23 cellular contexts compared by ENCODE assay signal in the genomic region with DNA sequence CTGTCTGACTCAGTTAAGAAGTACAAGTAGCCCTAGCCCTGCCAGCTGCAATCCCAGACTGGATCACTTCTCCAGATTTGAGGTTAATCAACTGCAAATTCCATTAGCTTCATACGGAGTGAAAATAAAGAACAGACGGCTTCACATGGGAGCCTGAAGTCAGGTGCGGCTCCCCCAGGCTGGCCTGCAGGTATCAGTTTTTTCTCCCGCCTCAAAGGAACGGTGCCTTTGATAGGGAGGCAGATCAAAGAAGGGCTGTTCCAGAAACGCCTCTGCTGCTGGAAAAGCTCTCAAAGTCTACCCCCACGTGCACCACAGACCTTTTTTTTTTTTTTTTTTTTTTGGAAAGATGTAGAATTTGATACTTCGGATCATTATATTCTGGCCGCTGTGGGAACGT.
"Had no signal": no experiment of that assay in that cellular context is flagged by ENCODE, and none has a peak within 500 bp of the region (broad histone marks: within the 10 kb centered on the region; RNA-seq: fewer than 3 reads in every experiment).

No MANE protein-coding gene starts in this region.

- H3K9me3 Mint-ChIP-seq: activated naive CD4-positive, alpha-beta T cell treated with anti-CD3 and anti-CD28 coated beads, Interleukin-2, amount 50 U/mL, for 24 hours; activated T-helper 1 cell treated with anti-CD3 and anti-CD28 coated beads, Interleukin-12 subunit alpha, Interleukin-12 subunit beta, Interleukin-2, Interleukin-4 antibody, amounts not matched to agents 30 ng/mL and 10 ng/mL and 1 ng/mL, durations not matched to agents 14 hours and 24 hours and 36 hours; memory B cell; nephron progenitor cell; stimulated activated memory B cell treated with anti-CD40 and anti-IgM and Interleukin-4, amounts not matched to agents 10 μg/mL and 1 μg/mL and 100 μg/mL, for 72 hours had no signal

- H3K4me3 ChIP-seq: esophagus muscularis mucosa, right lobe of liver, smooth muscle cell, transverse colon had no signal

- H3K4me2 ChIP-seq: smooth muscle cell had no signal

- H3K27ac ChIP-seq: brain microvascular endothelial cell, esophagus muscularis mucosa, right lobe of liver, transverse colon, WERI-Rb-1 had no signal

- H3K4me1 ChIP-seq: right lobe of liver, transverse colon had no signal

- ATAC-seq: activated CD8-positive, alpha-beta T cell treated with anti-CD3 and anti-CD28 coated beads, Interleukin-2, amount 10 ng/mL, durations not matched to agents 7 days and 5 days; left cardiac atrium; right lobe of liver; stimulated activated memory B cell treated with anti-CD40 and anti-IgM and Interleukin-4, amounts not matched to agents 10 μg/mL and 1 μg/mL and 100 μg/mL, for 72 hours had no signal

- H3K4me3 Mint-ChIP-seq: activated CD8-positive, alpha-beta T cell treated with anti-CD3 and anti-CD28 coated beads, Interleukin-2, amount 10 ng/mL, durations not matched to agents 7 days and 5 days; activated naive CD4-positive, alpha-beta T cell treated with anti-CD3 and anti-CD28 coated beads, Interleukin-2, amount 50 U/mL, for 24 hours; activated T-helper 1 cell treated with anti-CD3 and anti-CD28 coated beads, Interleukin-12 subunit alpha, Interleukin-12 subunit beta, Interleukin-2, Interleukin-4 antibody, amounts not matched to agents 30 ng/mL and 10 ng/mL and 1 ng/mL, durations not matched to agents 14 hours and 24 hours and 36 hours; memory B cell; nephron progenitor cell; stimulated activated memory B cell treated with anti-CD40 and anti-IgM and Interleukin-4, amounts not matched to agents 10 μg/mL and 1 μg/mL and 100 μg/mL, for 72 hours had no signal

- DNase-seq: activated CD4-positive, alpha-beta T cell treated with anti-CD3 and anti-CD28 coated beads for 1 hour; activated CD4-positive, alpha-beta T cell treated with anti-CD3 and anti-CD28 coated beads, Interleukin-2, amount 50 U/mL, for 1 hour; activated CD8-positive, alpha-beta T cell treated with anti-CD3 and anti-CD28 coated beads, Interleukin-2, amount 10 ng/mL, durations not matched to agents 7 days and 5 days; activated gamma-delta T cell; anterior cingulate cortex; brain microvascular endothelial cell; effector memory CD4-positive, alpha-beta T cell; hippocampal formation; islet precursor cell; left cardiac atrium; nephron progenitor cell; occipital lobe; posterior cingulate gyrus; right lobe of liver; stimulated activated CD4-positive, alpha-beta T cell treated with anti-CD3 and anti-CD28 coated beads, Interleukin-15, amount 100 ng/mL, for 24 hours; transverse colon; WERI-Rb-1 had no signal

- H3K27me3 ChIP-seq: esophagus muscularis mucosa, right lobe of liver, transverse colon had no signal

- H3K27ac Mint-ChIP-seq: activated CD8-positive, alpha-beta T cell treated with anti-CD3 and anti-CD28 coated beads, Interleukin-2, amount 10 ng/mL, durations not matched to agents 7 days and 5 days; activated naive CD4-positive, alpha-beta T cell treated with anti-CD3 and anti-CD28 coated beads, Interleukin-2, amount 50 U/mL, for 24 hours; activated T-helper 1 cell treated with anti-CD3 and anti-CD28 coated beads, Interleukin-12 subunit alpha, Interleukin-12 subunit beta, Interleukin-2, Interleukin-4 antibody, amounts not matched to agents 30 ng/mL and 10 ng/mL and 1 ng/mL, durations not matched to agents 14 hours and 24 hours and 36 hours; memory B cell; nephron progenitor cell; stimulated activated memory B cell treated with anti-CD40 and anti-IgM and Interleukin-4, amounts not matched to agents 10 μg/mL and 1 μg/mL and 100 μg/mL, for 72 hours had no signal

- H3K4me1 Mint-ChIP-seq: activated naive CD4-positive, alpha-beta T cell treated with anti-CD3 and anti-CD28 coated beads, Interleukin-2, amount 50 U/mL, for 24 hours; memory B cell; stimulated activated memory B cell treated with anti-CD40 and anti-IgM and Interleukin-4, amounts not matched to agents 10 μg/mL and 1 μg/mL and 100 μg/mL, for 72 hours had no signal

- H3K27me3 Mint-ChIP-seq: memory B cell; stimulated activated memory B cell treated with anti-CD40 and anti-IgM and Interleukin-4, amounts not matched to agents 10 μg/mL and 1 μg/mL and 100 μg/mL, for 72 hours had no signal

- H3K36me3 ChIP-seq: brain microvascular endothelial cell, esophagus muscularis mucosa, right lobe of liver, transverse colon, WERI-Rb-1 had no signal

- H3K9me3 ChIP-seq: esophagus muscularis mucosa, right lobe of liver, transverse colon had no signal

- H3K36me3 Mint-ChIP-seq: activated naive CD4-positive, alpha-beta T cell treated with anti-CD3 and anti-CD28 coated beads, Interleukin-2, amount 50 U/mL, for 24 hours; memory B cell; stimulated activated memory B cell treated with anti-CD40 and anti-IgM and Interleukin-4, amounts not matched to agents 10 μg/mL and 1 μg/mL and 100 μg/mL, for 72 hours had no signal
